Comparison of ENCODE assay signal across 11 cellular contexts in the genomic region with DNA sequence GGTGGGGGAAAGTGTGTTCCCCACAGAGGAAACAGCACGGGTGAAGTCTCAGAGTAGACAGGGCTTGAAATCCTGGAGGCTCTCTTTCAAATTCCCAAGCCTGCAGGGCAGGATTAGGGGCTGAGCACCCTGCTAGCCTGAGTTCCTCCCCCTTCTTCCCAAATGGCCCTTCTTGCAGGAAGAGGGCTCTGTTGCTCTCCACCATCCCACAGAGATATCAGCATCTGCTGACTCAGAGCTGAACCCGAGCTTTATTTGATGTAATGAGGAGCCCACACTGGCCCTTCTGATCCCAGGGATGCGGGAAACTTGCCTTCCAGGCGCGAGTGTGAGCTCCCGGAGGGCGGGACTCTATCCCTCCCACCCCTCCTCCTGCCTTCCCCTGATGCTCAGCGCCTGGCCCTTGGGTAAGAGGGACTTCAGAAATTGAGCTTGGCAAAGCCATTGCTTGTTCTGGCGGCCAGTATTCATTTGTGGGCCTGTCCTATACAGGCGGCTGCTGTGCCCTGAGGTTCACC. TPM values are rescaled to one million over a fixed set of nuclear protein-coding genes. Genes with fewer than 3 reads are reported as not detected.
DNase-seq lines count a peak whose midpoint lies in the region; ATAC-seq and TF ChIP-seq lines count a peak whose summit lies in the region.
"Had no signal": no experiment of that assay in that cellular context is flagged by ENCODE, and none has a peak within 500 bp of the region (broad histone marks: within the 10 kb centered on the region; RNA-seq: fewer than 3 reads in every experiment).

No MANE protein-coding gene starts in this region.

- H3K27ac ChIP-seq in endodermal cell (ENCODE audit: low read depth, low read length) (no peak overlapping the region), osteoblast (ENCODE audit: low read depth, low read length) (peak overlapping the region; percentile 27)

- H3K79me2 ChIP-seq in osteoblast (ENCODE audit: insufficient read depth, low read length): no peaks in the 10 kb centered on the region

- H3K27me3 Mint-ChIP-seq in endodermal cell (ENCODE audit: insufficient read depth): peaks cover 19% of the 10 kb centered on the region

- H3K4me1 Mint-ChIP-seq in endodermal cell: peaks cover 38% of the 10 kb centered on the region
- H3K4me1 Mint-ChIP-seq: IgD-negative memory B cell had no signal

- no peaks in the 10 kb centered on the region for H3K27me3 ChIP-seq in endodermal cell (ENCODE audit: control insufficient read depth, insufficient read depth, low read length, poor library complexity, severe bottlenecking)
- no peaks in the 10 kb centered on the region for H3K27me3 ChIP-seq in osteoblast (ENCODE audit: insufficient read depth, low read length)

- no peaks in the 10 kb centered on the region for H3K36me3 Mint-ChIP-seq in endodermal cell (ENCODE audit: low read depth)
- H3K36me3 Mint-ChIP-seq: IgD-negative memory B cell, natural killer cell had no signal

- H3K27ac Mint-ChIP-seq in endodermal cell: peak overlapping the region; percentile 70
- H3K27ac Mint-ChIP-seq: IgD-negative memory B cell, natural killer cell had no signal

- no peak overlapping the region for H3K4me2 ChIP-seq in osteoblast (ENCODE audit: insufficient read depth, low read length)

- ATAC-seq in GM21528 (IDR thresholded peaks at IDR 0.05; ENCODE audit: low FRiP score, unreplicated experiment) (no peak), GM18502 (IDR thresholded peaks at IDR 0.05; ENCODE audit: poor library complexity, unreplicated experiment) (no peak), GM21526 (IDR thresholded peaks at IDR 0.05; ENCODE audit: low FRiP score, unreplicated experiment) (no peak)
- ATAC-seq: natural killer cell had no signal

- peak overlapping the region; percentile 52 for H3K4me3 Mint-ChIP-seq in endodermal cell
- H3K4me3 Mint-ChIP-seq: natural killer cell had no signal

- TF ChIP-seq CTCF in endodermal cell (conservative IDR thresholded peaks at IDR 0.05): no peak
- TF ChIP-seq CTCF in osteoblast (IDR thresholded peaks at IDR 0.05; ENCODE audit: extremely low read depth, low read depth, low read length): no peak

- H3K9ac ChIP-seq in endodermal cell (ENCODE audit: extremely low read depth, low read length, poor library complexity, severe bottlenecking): no peak overlapping the region

- peaks cover 25% of the 10 kb centered on the region for H3K4me1 ChIP-seq in endodermal cell (ENCODE audit: control insufficient read depth, insufficient read depth, low read length)
- peaks cover 36% of the 10 kb centered on the region for H3K4me1 ChIP-seq in osteoblast (ENCODE audit: insufficient read depth, low read length)

- H3K9me3 Mint-ChIP-seq in endodermal cell: no peaks in the 10 kb centered on the region
- H3K9me3 Mint-ChIP-seq: IgD-negative memory B cell, natural killer cell had no signal

- H4K20me1 ChIP-seq in osteoblast (ENCODE audit: insufficient read depth, low read length): no peaks in the 10 kb centered on the region

- no peaks in the 10 kb centered on the region for H3K36me3 ChIP-seq in endodermal cell (ENCODE audit: control insufficient read depth, insufficient read depth, low read length)
- no peaks in the 10 kb centered on the region for H3K36me3 ChIP-seq in osteoblast (ENCODE audit: insufficient read depth, low read length)

- peak overlapping the region; percentile 1 for H2AFZ ChIP-seq in osteoblast (ENCODE audit: low read length)

- H3K9me3 ChIP-seq in endodermal cell (ENCODE audit: control insufficient read depth, low read length) (no peaks in the 10 kb centered on the region), osteoblast (ENCODE audit: low read depth, low read length) (no peaks in the 10 kb centered on the region)

- DNase-seq in ELF-1 (ENCODE audit: low read depth, low spot score) (peak; percentile 84), NCI-H524 (lab: John Stamatoyannopoulos, UW) (peak; percentile 66 to 85), endodermal cell (peak; percentile 85), osteoblast (ENCODE audit: insufficient read length, low spot score, missing footprints) (peak; percentile 94)
- DNase-seq in activated naive CD4-positive, alpha-beta T cell treated with anti-CD3 and anti-CD28 coated beads, Interleukin-2, amount 50 U/mL, for 16 hours: no peak
- DNase-seq: natural killer cell had no signal

- H3K4me3 ChIP-seq in endodermal cell (ENCODE audit: low read length) (peak overlapping the region; percentile 70), osteoblast (ENCODE audit: insufficient read depth, low read length) (no peak overlapping the region)

- WGBS in endodermal cell (ENCODE audit: insufficient coverage in 1 of 2, insufficient read length in 1 of 2), 2 experiments: 27 to 44% methylated on average over 4 to 10 of the region's 10 CpGs

RNA-seq across cellular contexts. Expression of a gene that starts 1.4 kb away (rescaled TPM):
- total RNA-seq in endodermal cell (10 to 100 TPM; 18.2 to 26.2 TPM), osteoblast (under 0.01 and 0.36 TPM in 2 replicates)
- 25.5 TPM for polyA plus RNA-seq in endodermal cell (2013, experiment 1 of 2)
- 24.2 TPM for polyA plus RNA-seq in endodermal cell (2013, experiment 2 of 2)
- total RNA-seq: natural killer cell had no signal
- polyA plus RNA-seq: IgD-negative memory B cell had no signal

RNA-seq across cellular contexts. Expression of a gene that starts 30.5 kb away (rescaled TPM):
- total RNA-seq in endodermal cell (under 1 TPM in 1 of 2 donors, not detected in 1; 0.29 TPM), osteoblast (77.5 and 106 TPM in 2 replicates)
- 2.7 TPM for polyA plus RNA-seq in endodermal cell (2013, experiment 1 of 2)
- 2.9 TPM for polyA plus RNA-seq in endodermal cell (2013, experiment 2 of 2)
- total RNA-seq: natural killer cell had no signal
- polyA plus RNA-seq: IgD-negative memory B cell had no signal

RNA-seq across cellular contexts. Expression of a gene that starts 32.2 kb away (rescaled TPM):
- 1 to 10 TPM; 2.8 to 3.5 TPM for total RNA-seq in endodermal cell
- 4.3 TPM for polyA plus RNA-seq in endodermal cell (2013, experiment 1 of 2)
- 2.9 TPM for polyA plus RNA-seq in endodermal cell (2013, experiment 2 of 2)
- 0.29 TPM in 1 of 2 replicates, not detected in the other for total RNA-seq in osteoblast
- total RNA-seq: natural killer cell had no signal
- polyA plus RNA-seq: esophagus, IgD-negative memory B cell had no signal

Comparison
In these comparisons a context has a peak if more than half of its experiments do, and no peak if none do; other contexts are left out.
1. RNA of a gene that starts 1.4 kb away (total RNA-seq): 18.2 to 26.2 TPM in endodermal cell; under 0.01 to 0.36 TPM in osteoblast; every median in the first group is over 10 times any median in the second.
2. RNA of a gene that starts 30.5 kb away (total RNA-seq): 77.5 to 106 TPM in osteoblast; 0.29 TPM in endodermal cell; every median in the first group is over 10 times any median in the second.